ENCODE assay signal across 1 cellular context in the genomic region with DNA sequence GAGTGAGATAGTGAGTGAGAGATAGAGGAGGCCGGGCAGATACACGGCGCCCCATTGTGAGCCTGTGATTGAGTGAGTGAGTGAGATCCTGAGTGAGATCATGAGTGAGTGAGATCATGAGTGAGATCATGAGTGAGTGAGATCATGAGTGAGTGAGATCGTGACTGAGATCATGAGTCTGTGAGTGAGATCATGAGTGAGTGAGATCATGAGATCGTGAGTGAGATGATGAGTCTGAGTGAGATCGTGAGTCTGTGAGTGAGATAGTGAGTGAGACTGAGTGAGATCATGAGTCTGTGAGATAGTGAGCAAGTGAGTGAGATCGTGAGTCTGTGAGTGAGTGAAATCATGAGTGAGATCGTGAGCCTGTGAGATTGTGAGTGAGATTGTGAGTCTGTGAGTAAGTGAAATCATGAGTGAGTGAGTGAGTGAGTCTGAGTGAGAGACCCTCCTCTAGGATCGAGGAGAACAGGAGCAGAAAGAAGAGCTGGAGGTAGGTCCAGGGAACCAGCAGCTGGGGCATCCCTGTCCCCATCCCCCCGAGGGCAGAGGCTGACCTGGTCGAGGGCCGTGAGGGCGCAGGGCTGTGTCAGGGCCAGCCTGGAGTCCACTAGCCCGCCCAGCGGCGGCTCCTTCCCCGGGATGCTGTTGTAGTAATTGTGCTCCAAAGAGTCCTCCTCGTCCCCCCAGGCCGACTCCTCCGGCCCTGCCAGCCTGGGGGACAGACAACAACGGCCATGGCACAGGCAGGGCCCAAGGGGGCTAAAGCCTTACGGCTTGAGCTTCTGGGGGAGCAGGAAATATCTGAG.
TF ChIP-seq lines count a peak whose summit lies in the region.

No MANE protein-coding gene starts in this region.

TF ChIP-seq in HepG2, 621 proteins besides CTCF, POLR2A, EP300 and RAD21:
- TF ChIP-seq CREB1 (IDR thresholded peaks at IDR 0.05) (peak; percentile 47; the same call in 1 of the 2 replicates), CREB1 (CRISPR knock-in tag; IDR thresholded peaks at IDR 0.05) (no peak), ATF7 (IDR thresholded peaks at IDR 0.05) (peak; percentile 25; the same call in 1 of the 2 replicates), ATF7 (CRISPR knock-in tag; IDR thresholded peaks at IDR 0.05) (no peak), TRIM24 (CRISPR knock-in tag; IDR thresholded peaks at IDR 0.05) (no peak), CENPX (CRISPR knock-in tag; IDR thresholded peaks at IDR 0.05) (no peak), ZNF619 (CRISPR knock-in tag; IDR thresholded peaks at IDR 0.05) (no peak), HHEX (CRISPR knock-in tag; IDR thresholded peaks at IDR 0.05) (no peak), SYNCRIP (IDR thresholded peaks at IDR 0.05; ENCODE audit: insufficient read depth, low read depth, low read length) (no peak)
TF ChIP-seq in HepG2: peak in this region for 2.
